In genomic region chr20:63625771-63626423, GRCh38 we compare ENCODE assay signal across 8 cellular contexts. TPM values are rescaled to one million over a fixed set of nuclear protein-coding genes. Genes with fewer than 3 reads are reported as not detected.
A peak's percentile ranks its signal among the peaks of the same experiment; 100 is the strongest.
DNase-seq lines count a peak whose midpoint lies in the region; ATAC-seq and TF ChIP-seq lines count a peak whose summit lies in the region.

No MANE protein-coding gene starts in this region.

- H3K4me1 Mint-ChIP-seq in CD8-positive, alpha-beta T cell (ENCODE audit: low read depth): peaks cover 43% of the 10 kb centered on the region
- peaks cover 21% of the 10 kb centered on the region for H3K4me1 Mint-ChIP-seq in activated T-helper 2 cell treated with anti-CD3 and anti-CD28 coated beads, Interferon-gamma antibody, Interleukin-2, Interleukin-4, amounts not matched to agents 10 μg/mL and 5 μg/mL and 100 μg/mL, durations not matched to agents 14 hours and 24 hours and 36 hours (ENCODE audit: low read depth)

- peak overlapping the region; percentile 72 for H3K4me3 Mint-ChIP-seq in CD8-positive, alpha-beta T cell
- H3K4me3 Mint-ChIP-seq in activated T-helper 2 cell treated with anti-CD3 and anti-CD28 coated beads, Interferon-gamma antibody, Interleukin-2, Interleukin-4, amounts not matched to agents 10 μg/mL and 5 μg/mL and 100 μg/mL, durations not matched to agents 14 hours and 24 hours and 36 hours (ENCODE audit: low read depth): peak overlapping the region; percentile 71

- H3K4me1 ChIP-seq in CD8-positive, alpha-beta T cell (ENCODE audit: insufficient read depth, low read length): peaks cover 28% of the 10 kb centered on the region

- peak overlapping the region; percentile 71 for H3K4me3 ChIP-seq in CD8-positive, alpha-beta T cell (ENCODE audit: low read depth, low read length)

- no peaks in the 10 kb centered on the region for H3K36me3 ChIP-seq in CD8-positive, alpha-beta T cell (ENCODE audit: insufficient read depth, low read length)

- no peaks in the 10 kb centered on the region for H3K27me3 Mint-ChIP-seq in CD8-positive, alpha-beta T cell (ENCODE audit: low read depth)
- no peaks in the 10 kb centered on the region for H3K27me3 Mint-ChIP-seq in activated T-helper 2 cell treated with anti-CD3 and anti-CD28 coated beads, Interferon-gamma antibody, Interleukin-2, Interleukin-4, amounts not matched to agents 10 μg/mL and 5 μg/mL and 100 μg/mL, durations not matched to agents 14 hours and 24 hours and 36 hours (ENCODE audit: low read depth)

- POLR2A ChIA-PET in CD8-positive, alpha-beta T cell (lab: Charles Lee): interaction anchor here (1.8 to 4.8 kb wide), 3 partner anchors 10 to 32 kb away, joined by 8 to 150 read pairs (median 14); partner anchors contain the start of gene RTEL1

- no peaks in the 10 kb centered on the region for H3K27me3 ChIP-seq in CD8-positive, alpha-beta T cell (ENCODE audit: insufficient read depth, low read length)

- no peaks in the 10 kb centered on the region for H3K9me3 Mint-ChIP-seq in CD8-positive, alpha-beta T cell
- H3K9me3 Mint-ChIP-seq in activated T-helper 2 cell treated with anti-CD3 and anti-CD28 coated beads, Interferon-gamma antibody, Interleukin-2, Interleukin-4, amounts not matched to agents 10 μg/mL and 5 μg/mL and 100 μg/mL, durations not matched to agents 14 hours and 24 hours and 36 hours: no peaks in the 10 kb centered on the region

- H3K27ac ChIP-seq in CD8-positive, alpha-beta T cell (ENCODE audit: low read depth, low read length): peak overlapping the region; percentile 77

- no peak for ATAC-seq in CD8-positive, alpha-beta T cell
- ATAC-seq in HG03196 (IDR thresholded peaks at IDR 0.05; ENCODE audit: unreplicated experiment) (no peak), HG02884 (IDR thresholded peaks at IDR 0.05; ENCODE audit: unreplicated experiment) (no peak), HG03135 (IDR thresholded peaks at IDR 0.05; ENCODE audit: unreplicated experiment) (no peak)

- H3K9me3 ChIP-seq in CD8-positive, alpha-beta T cell (ENCODE audit: low read length): no peaks in the 10 kb centered on the region

- CTCF ChIA-PET in CD8-positive, alpha-beta T cell (lab: Charles Lee): interaction anchor here (1.3 to 1.8 kb wide), 2 partner anchors 11 to 13 kb away, joined by 5 to 6 read pairs; no protein-coding TSS in a partner anchor

- H3K36me3 Mint-ChIP-seq in CD8-positive, alpha-beta T cell: peaks cover 28% of the 10 kb centered on the region
- H3K36me3 Mint-ChIP-seq in activated T-helper 2 cell treated with anti-CD3 and anti-CD28 coated beads, Interferon-gamma antibody, Interleukin-2, Interleukin-4, amounts not matched to agents 10 μg/mL and 5 μg/mL and 100 μg/mL, durations not matched to agents 14 hours and 24 hours and 36 hours (ENCODE audit: low read depth): peaks cover 28% of the 10 kb centered on the region

- H3K27ac Mint-ChIP-seq in CD8-positive, alpha-beta T cell: peak overlapping the region; percentile 90
- H3K27ac Mint-ChIP-seq in activated T-helper 2 cell treated with anti-CD3 and anti-CD28 coated beads, Interferon-gamma antibody, Interleukin-2, Interleukin-4, amounts not matched to agents 10 μg/mL and 5 μg/mL and 100 μg/mL, durations not matched to agents 14 hours and 24 hours and 36 hours: peak overlapping the region; percentile 83

- intact Hi-C loops in CD8-positive, alpha-beta T cell (cut with DNase I, micrococcal nuclease): loop anchor here (1.0 to 10.0 kb wide), 5 partner anchors 32 to 831 kb away; partner anchors contain the start of genes PTK6 (in 2 of the 2), DNAJC5 (in 1 of the 2), LIME1 (in 1 of the 2) and MRGBP (in 1 of the 2)
- intact Hi-C loops in activated T-helper 2 cell treated with anti-CD3 and anti-CD28 coated beads, Interferon-gamma antibody, Interleukin-2, Interleukin-4, amounts not matched to agents 10 μg/mL and 5 μg/mL and 100 μg/mL, durations not matched to agents 14 hours and 24 hours and 36 hours (cut with micrococcal nuclease): no loop called here

- TF ChIP-seq CTCF in CD8-positive, alpha-beta T cell (IDR thresholded peaks at IDR 0.05): no peak

- DNase-seq in CD8-positive, alpha-beta T cell: peak in 4 of 7 experiments; percentile 24 to 68 (median 36)
- peak; percentile 58 for DNase-seq in HK-2 (ENCODE audit: unreplicated experiment)
- DNase-seq in activated T-helper 2 cell treated with anti-CD3 and anti-CD28 coated beads, Interferon-gamma antibody, Interleukin-2, Interleukin-4, amounts not matched to agents 10 μg/mL and 5 μg/mL and 100 μg/mL, durations not matched to agents 14 hours and 24 hours and 36 hours (ENCODE audit: low spot score): no peak
- peak; percentile 42 for DNase-seq in foreskin melanocyte
- peak; percentile 52 for DNase-seq in renal cortical epithelial cell (ENCODE audit: low read depth)

RNA-seq across cellular contexts. Expression of gene GMEB2, which starts 1.0 kb away (rescaled TPM):
- 10 to 100 TPM; 31.4 to 33.8 TPM for total RNA-seq in CD8-positive, alpha-beta T cell
- total RNA-seq in activated T-helper 2 cell treated with anti-CD3 and anti-CD28 coated beads, Interferon-gamma antibody, Interleukin-2, Interleukin-4, amounts not matched to agents 10 μg/mL and 5 μg/mL and 100 μg/mL, durations not matched to agents 14 hours and 24 hours and 36 hours: 12.4 and 13.6 TPM in 2 replicates
- total RNA-seq in renal cortical epithelial cell: 12.9 and 17.2 TPM in 2 replicates

RNA-seq across cellular contexts. Expression of gene STMN3, which starts 27.3 kb away (rescaled TPM):
- 10 to 100 TPM; 64.2 to 65.9 TPM for total RNA-seq in CD8-positive, alpha-beta T cell
- total RNA-seq in activated T-helper 2 cell treated with anti-CD3 and anti-CD28 coated beads, Interferon-gamma antibody, Interleukin-2, Interleukin-4, amounts not matched to agents 10 μg/mL and 5 μg/mL and 100 μg/mL, durations not matched to agents 14 hours and 24 hours and 36 hours: 6.5 and 7.1 TPM in 2 replicates
- 17.9 and 30.9 TPM in 2 replicates for total RNA-seq in renal cortical epithelial cell

RNA-seq across cellular contexts. Expression of gene RTEL1, which starts 32.2 kb away (rescaled TPM):
- total RNA-seq in CD8-positive, alpha-beta T cell: 10 to 100 TPM; 21.4 to 24.9 TPM
- 44.0 and 46.9 TPM in 2 replicates for total RNA-seq in activated T-helper 2 cell treated with anti-CD3 and anti-CD28 coated beads, Interferon-gamma antibody, Interleukin-2, Interleukin-4, amounts not matched to agents 10 μg/mL and 5 μg/mL and 100 μg/mL, durations not matched to agents 14 hours and 24 hours and 36 hours
- 5.6 and 8.0 TPM in 2 replicates for total RNA-seq in renal cortical epithelial cell

RNA-seq across cellular contexts. Expression of gene HELZ2, which starts 51.9 kb away (rescaled TPM):
- 10 to 100 TPM; 43.3 to 48.0 TPM for total RNA-seq in CD8-positive, alpha-beta T cell
- 10.3 and 11.5 TPM in 2 replicates for total RNA-seq in activated T-helper 2 cell treated with anti-CD3 and anti-CD28 coated beads, Interferon-gamma antibody, Interleukin-2, Interleukin-4, amounts not matched to agents 10 μg/mL and 5 μg/mL and 100 μg/mL, durations not matched to agents 14 hours and 24 hours and 36 hours
- total RNA-seq in renal cortical epithelial cell: 55.4 and 67.4 TPM in 2 replicates
